In genomic region chr2:5661362-5661761, GRCh38 we compare ENCODE assay signal across 32 cellular contexts. TPM values are rescaled to one million over a fixed set of nuclear protein-coding genes. Genes with fewer than 3 reads are reported as not detected.
"Had no signal": no experiment of that assay in that cellular context is flagged by ENCODE, and none has a peak within 500 bp of the region (broad histone marks: within the 10 kb centered on the region; RNA-seq: fewer than 3 reads in every experiment).

No MANE protein-coding gene starts in this region.

- H3K27me3 ChIP-seq: adrenal gland, body of pancreas, esophagus muscularis mucosa, foreskin keratinocyte, gastrocnemius medialis, hepatocyte had no signal

- H3K36me3 ChIP-seq: adrenal gland, esophagus muscularis mucosa, gastrocnemius medialis, heart right ventricle had no signal

- H3K4me3 ChIP-seq: adrenal gland, body of pancreas, esophagus muscularis mucosa, gastrocnemius medialis, heart right ventricle, hepatocyte had no signal

- ATAC-seq: activated CD4-positive, CD25-positive, alpha-beta regulatory T cell treated with anti-CD3 and anti-CD28 coated beads, Interleukin-2, amount 50 U/mL, for 24 hours; activated CD8-positive, alpha-beta T cell treated with anti-CD3 and anti-CD28 coated beads for 36 hours; activated naive CD8-positive, alpha-beta T cell treated with anti-CD3 and anti-CD28 coated beads, Interleukin-2, amount 50 U/mL, for 24 hours; body of pancreas; effector memory CD8-positive, alpha-beta T cell; foreskin keratinocyte; gastrocnemius medialis; heart right ventricle; T-helper 17 cell had no signal

- H3K4me1 ChIP-seq: adrenal gland, body of pancreas, esophagus muscularis mucosa, foreskin keratinocyte, gastrocnemius medialis, heart right ventricle had no signal

- H3K79me2 ChIP-seq: hepatocyte had no signal

- H2AFZ ChIP-seq: hepatocyte had no signal

- H3K4me2 ChIP-seq: hepatocyte had no signal

- H3K27ac ChIP-seq: adrenal gland, body of pancreas, esophagus muscularis mucosa, foreskin keratinocyte, gastrocnemius medialis, heart right ventricle, hepatocyte had no signal

- H3K9me3 ChIP-seq: adrenal gland, body of pancreas, gastrocnemius medialis had no signal

- DNase-seq: activated B cell treated with CpG ODN at 0.5 μM for 24 hours; activated CD4-positive, alpha-beta T cell treated with anti-CD3 and anti-CD28 coated beads for 48 hours; activated CD4-positive, alpha-beta T cell treated with anti-CD3 and anti-CD28 coated beads, Interleukin-2, amount 50 U/mL, for 1 hour; activated CD4-positive, alpha-beta T cell treated with anti-CD3 and anti-CD28 coated beads, Interleukin-2, amount 50 U/mL, for 48 hours; activated CD8-positive, alpha-beta memory T cell treated with anti-CD3 and anti-CD28 coated beads for 24 hours; activated CD8-positive, alpha-beta T cell treated with anti-CD3 and anti-CD28 coated beads for 36 hours; activated effector memory CD4-positive, alpha-beta T cell treated with anti-CD3 and anti-CD28 coated beads, Interleukin-2, amount 50 U/mL, for 16 hours; activated naive CD4-positive, alpha-beta T cell treated with anti-CD3 and anti-CD28 coated beads for 36 hours; activated naive CD8-positive, alpha-beta T cell treated with anti-CD3 and anti-CD28 coated beads for 36 hours; activated naive CD8-positive, alpha-beta T cell treated with anti-CD3 and anti-CD28 coated beads, Interleukin-2, amount 50 U/mL, for 24 hours; activated T-cell treated with anti-CD3 and anti-CD28 coated beads, Interleukin-2, amount 50 U/mL, for 1 hour; activated T-cell treated with anti-CD3 and anti-CD28 coated beads, Interleukin-2, amount 50 U/mL, for 48 hours; adrenal gland; amygdala; aorta; body of pancreas; caudate nucleus; cortex of kidney; dermis blood vessel endothelial cell; effector CD4-positive, alpha-beta T cell; effector memory CD8-positive, alpha-beta T cell; erythroblast; foreskin keratinocyte; gastrocnemius medialis; heart right ventricle; T-helper 17 cell; T1000 had no signal

RNA-seq across cellular contexts. Expression of gene SOX11, which starts 30.8 kb away (rescaled TPM):
- total RNA-seq: activated B cell treated with CpG ODN at 0.5 μM for 24 hours; activated CD8-positive, alpha-beta T cell treated with anti-CD3 and anti-CD28 coated beads for 36 hours; activated naive CD4-positive, alpha-beta T cell treated with anti-CD3 and anti-CD28 coated beads for 36 hours; activated naive CD8-positive, alpha-beta T cell treated with anti-CD3 and anti-CD28 coated beads for 36 hours; activated T-helper 1 cell treated with anti-CD3 and anti-CD28 coated beads, Interleukin-12 subunit alpha, Interleukin-12 subunit beta, Interleukin-2, Interleukin-4 antibody, amounts not matched to agents 30 ng/mL and 10 ng/mL and 1 ng/mL, durations not matched to agents 14 hours and 24 hours and 36 hours; activated T-helper 2 cell treated with anti-CD3 and anti-CD28 coated beads, Interferon-gamma antibody, Interleukin-2, Interleukin-4, amounts not matched to agents 10 μg/mL and 5 μg/mL and 100 μg/mL, durations not matched to agents 14 hours and 24 hours and 36 hours; dermis blood vessel endothelial cell; gastrocnemius medialis; T-helper 17 cell had no signal
